Comparison of ENCODE assay signal across 18 cellular contexts in genomic region chr17:52995127-52995526, GRCh38.
"Had no signal": no experiment of that assay in that cellular context is flagged by ENCODE, and none has a peak within 500 bp of the region (broad histone marks: within the 10 kb centered on the region; RNA-seq: fewer than 3 reads in every experiment).

No MANE protein-coding gene starts in this region.

- H3K27ac ChIP-seq: body of pancreas, left lung, neutrophil, parathyroid adenoma, thoracic aorta, upper lobe of right lung had no signal

- DNase-seq: activated CD4-positive, alpha-beta T cell treated with anti-CD3 and anti-CD28 coated beads for 48 hours; activated CD8-positive, alpha-beta memory T cell treated with anti-CD3 and anti-CD28 coated beads, Interleukin-2, amount 50 U/mL, for 48 hours; activated naive CD8-positive, alpha-beta T cell treated with anti-CD3 and anti-CD28 coated beads for 36 hours; amygdala; body of pancreas; caudate nucleus; kidney; left lung; naive thymus-derived CD8-positive, alpha-beta T cell; stimulated activated CD4-positive, alpha-beta T cell treated with anti-CD3 and anti-CD28 coated beads, Interleukin-12 subunit alpha, Interleukin-12 subunit beta, amount 100 ng/mL, for 4 hours; stimulated activated CD4-positive, alpha-beta T cell treated with anti-CD3 and anti-CD28 coated beads, Interleukin-2, amount 100 ng/mL, for 24 hours; upper lobe of right lung had no signal

- H3K36me3 ChIP-seq: left lung, neutrophil, thoracic aorta, upper lobe of right lung had no signal

- H3K27me3 ChIP-seq: body of pancreas, left lung, neutrophil, upper lobe of right lung had no signal

- H3K9me3 ChIP-seq: body of pancreas, neutrophil, thoracic aorta, upper lobe of right lung had no signal

- ATAC-seq: body of pancreas; esophagus mucosa; left lung; naive thymus-derived CD8-positive, alpha-beta T cell; stimulated activated effector memory CD8-positive, alpha-beta T cell treated with anti-CD3 and anti-CD28 coated beads, Interleukin-12 subunit alpha, Interleukin-12 subunit beta, amount 100 ng/mL, for 72 hours; upper lobe of right lung; WTC11 had no signal

- H3K4me1 ChIP-seq: body of pancreas, left lung, parathyroid adenoma, upper lobe of right lung had no signal

- H3K4me3 ChIP-seq: body of pancreas, left lung, thoracic aorta, upper lobe of right lung had no signal
